In genomic region chr10:119336599-119336998, GRCh38 we compare ENCODE assay signal across 16 cellular contexts.
"Had no signal": no experiment of that assay in that cellular context is flagged by ENCODE, and none has a peak within 500 bp of the region (broad histone marks: within the 10 kb centered on the region; RNA-seq: fewer than 3 reads in every experiment).

No MANE protein-coding gene starts in this region.

- H3K27ac Mint-ChIP-seq: natural killer cell; stimulated activated memory B cell treated with anti-CD40 and anti-IgM and Interleukin-4, amounts not matched to agents 10 μg/mL and 1 μg/mL and 100 μg/mL, for 72 hours; T-helper 1 cell treated with Interleukin-12 subunit alpha and Interleukin-12 subunit beta and Interleukin-4 antibody, amounts not matched to agents 30 μg/mL and 1 μg/mL, for 36 hours had no signal

- H3K9me3 ChIP-seq: gastroesophageal sphincter, transverse colon had no signal

- ATAC-seq: activated CD4-positive, CD25-positive, alpha-beta regulatory T cell treated with anti-CD3 and anti-CD28 coated beads, Interleukin-2, amount 50 U/mL, for 24 hours; activated naive CD4-positive, alpha-beta T cell treated with anti-CD3 and anti-CD28 coated beads, Interleukin-2, amount 50 U/mL, for 72 hours; activated T-cell treated with anti-CD3 and anti-CD28 coated beads, Interleukin-2, amount 50 U/mL, for 4 hours; natural killer cell; stimulated activated memory B cell treated with anti-CD40 and anti-IgM and Interleukin-4, amounts not matched to agents 10 μg/mL and 1 μg/mL and 100 μg/mL, for 72 hours had no signal

- H3K27me3 Mint-ChIP-seq: stimulated activated memory B cell treated with anti-CD40 and anti-IgM and Interleukin-4, amounts not matched to agents 10 μg/mL and 1 μg/mL and 100 μg/mL, for 72 hours had no signal

- H3K36me3 ChIP-seq: brain microvascular endothelial cell, transverse colon had no signal

- DNase-seq: activated CD4-positive, alpha-beta T cell treated with anti-CD3 and anti-CD28 coated beads, Interleukin-2, amount 50 U/mL, for 48 hours; activated effector memory CD4-positive, alpha-beta T cell treated with anti-CD3 and anti-CD28 coated beads, Interleukin-2, amount 50 U/mL, for 16 hours; activated T-cell treated with anti-CD3 and anti-CD28 coated beads, Interleukin-2, amount 50 U/mL, for 4 hours; amygdala; brain microvascular endothelial cell; kidney; natural killer cell; SHP77; transverse colon had no signal

- H3K9me3 Mint-ChIP-seq: activated naive CD4-positive, alpha-beta T cell treated with anti-CD3 and anti-CD28 coated beads, Interleukin-2, amount 50 U/mL, for 72 hours; activated T-cell treated with anti-CD3 and anti-CD28 coated beads, Interleukin-2, amount 50 U/mL, for 4 hours; natural killer cell; stimulated activated memory B cell treated with anti-CD40 and anti-IgM and Interleukin-4, amounts not matched to agents 10 μg/mL and 1 μg/mL and 100 μg/mL, for 72 hours; T-helper 1 cell treated with Interleukin-12 subunit alpha and Interleukin-12 subunit beta and Interleukin-4 antibody, amounts not matched to agents 30 μg/mL and 1 μg/mL, for 36 hours had no signal

- H3K4me3 Mint-ChIP-seq: activated T-cell treated with anti-CD3 and anti-CD28 coated beads, Interleukin-2, amount 50 U/mL, for 4 hours; natural killer cell; stimulated activated memory B cell treated with anti-CD40 and anti-IgM and Interleukin-4, amounts not matched to agents 10 μg/mL and 1 μg/mL and 100 μg/mL, for 72 hours; T-helper 1 cell treated with Interleukin-12 subunit alpha and Interleukin-12 subunit beta and Interleukin-4 antibody, amounts not matched to agents 30 μg/mL and 1 μg/mL, for 36 hours had no signal

- H3K4me3 ChIP-seq: gastroesophageal sphincter, hepatocyte, skin epidermis, transverse colon had no signal

- H3K27ac ChIP-seq: brain microvascular endothelial cell, hepatocyte, skin epidermis had no signal

- H3K36me3 Mint-ChIP-seq: natural killer cell had no signal

- H3K27me3 ChIP-seq: brain microvascular endothelial cell, gastroesophageal sphincter, hepatocyte, transverse colon had no signal
